18 cellular contexts compared by ENCODE assay signal in the genomic region with DNA sequence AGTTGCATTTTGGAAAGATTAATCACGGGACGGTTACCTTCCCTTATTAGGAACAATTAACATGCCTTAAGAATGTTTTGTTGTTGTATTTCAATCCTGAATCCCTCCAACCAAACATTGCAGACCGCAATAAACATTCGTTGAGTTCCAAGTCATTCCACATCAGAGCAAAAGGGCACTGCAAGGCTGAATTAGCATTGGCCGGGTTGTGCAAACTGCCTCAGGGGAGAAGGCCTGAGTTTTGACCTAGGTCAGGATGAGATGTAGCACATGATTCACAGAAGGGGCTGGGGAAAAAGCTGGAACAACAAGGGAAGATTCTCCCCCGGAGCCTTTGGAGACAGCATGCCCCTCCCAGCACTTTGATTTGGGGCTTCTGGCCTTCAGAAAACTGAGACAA.
A peak's percentile ranks its signal among the peaks of the same experiment; 100 is the strongest.
DNase-seq lines count a peak whose midpoint lies in the region; ATAC-seq lines count a peak whose summit lies in the region.
"Had no signal": no experiment of that assay in that cellular context is flagged by ENCODE, and none has a peak within 500 bp of the region (broad histone marks: within the 10 kb centered on the region; RNA-seq: fewer than 3 reads in every experiment).

No MANE protein-coding gene starts in this region.

- no peak for ATAC-seq in activated CD8-positive, alpha-beta memory T cell treated with anti-CD3 and anti-CD28 coated beads, Interleukin-2, amount 10 ng/mL, durations not matched to agents 7 days and 5 days
- no peak for ATAC-seq in GM21447 (IDR thresholded peaks at IDR 0.05; ENCODE audit: unreplicated experiment)
- ATAC-seq: CD8-positive, alpha-beta T cell; HepG2; left cardiac atrium; psoas muscle had no signal

- DNase-seq in activated CD8-positive, alpha-beta memory T cell treated with anti-CD3 and anti-CD28 coated beads, Interleukin-2, amount 10 ng/mL, durations not matched to agents 7 days and 5 days, result peak; percentile 15
- no peak for DNase-seq in activated CD8-positive, alpha-beta memory T cell treated with anti-CD3 and anti-CD28 coated beads, Interleukin-2, amount 50 U/mL, for 4 hours
- peak; percentile 91 for DNase-seq in amniotic epithelial cell (ENCODE audit: low read depth)
- DNase-seq in islet precursor cell, result peak; percentile 95
- DNase-seq in ureter (ENCODE audit: low spot score), result peak; percentile 50
- DNase-seq in NCI-H748 (lab: John Stamatoyannopoulos, UW; ENCODE audit: unreplicated experiment), result no peak
- DNase-seq in GM03348 (ENCODE audit: low spot score), result no peak
- DNase-seq: central memory CD4-positive, alpha-beta T cell; left cardiac atrium; NCI-H1048; psoas muscle; SIG-M5; stimulated activated CD4-positive, alpha-beta T cell treated with anti-CD3 and anti-CD28 coated beads, Interleukin-4, amount 100 ng/mL, for 24 hours; WERI-Rb-1 had no signal

- no peaks in the 10 kb centered on the region for H3K36me3 Mint-ChIP-seq in activated CD8-positive, alpha-beta memory T cell treated with anti-CD3 and anti-CD28 coated beads, Interleukin-2, amount 10 ng/mL, durations not matched to agents 7 days and 5 days
- H3K36me3 Mint-ChIP-seq: CD8-positive, alpha-beta T cell had no signal

- no peak overlapping the region for H3K27ac Mint-ChIP-seq in activated CD8-positive, alpha-beta memory T cell treated with anti-CD3 and anti-CD28 coated beads, Interleukin-2, amount 10 ng/mL, durations not matched to agents 7 days and 5 days
- H3K27ac Mint-ChIP-seq: activated naive CD4-positive, alpha-beta T cell treated with anti-CD3 and anti-CD28 coated beads, Interleukin-2, amount 50 U/mL, for 72 hours; CD8-positive, alpha-beta T cell had no signal

- CTCF ChIA-PET in activated CD8-positive, alpha-beta memory T cell treated with anti-CD3 and anti-CD28 coated beads, Interleukin-2, amount 10 ng/mL, durations not matched to agents 7 days and 5 days (lab: Charles Lee), result no interaction called here

- peaks cover 27% of the 10 kb centered on the region for H3K27me3 Mint-ChIP-seq in activated CD8-positive, alpha-beta memory T cell treated with anti-CD3 and anti-CD28 coated beads, Interleukin-2, amount 10 ng/mL, durations not matched to agents 7 days and 5 days

- no peak overlapping the region for H3K4me3 Mint-ChIP-seq in activated CD8-positive, alpha-beta memory T cell treated with anti-CD3 and anti-CD28 coated beads, Interleukin-2, amount 10 ng/mL, durations not matched to agents 7 days and 5 days
- H3K4me3 Mint-ChIP-seq: CD8-positive, alpha-beta T cell had no signal

- H3K9me3 Mint-ChIP-seq in activated CD8-positive, alpha-beta memory T cell treated with anti-CD3 and anti-CD28 coated beads, Interleukin-2, amount 10 ng/mL, durations not matched to agents 7 days and 5 days (ENCODE audit: low read depth), result no peaks in the 10 kb centered on the region
- H3K9me3 Mint-ChIP-seq: activated naive CD4-positive, alpha-beta T cell treated with anti-CD3 and anti-CD28 coated beads, Interleukin-2, amount 50 U/mL, for 72 hours; CD8-positive, alpha-beta T cell had no signal

- H3K4me1 Mint-ChIP-seq in activated CD8-positive, alpha-beta memory T cell treated with anti-CD3 and anti-CD28 coated beads, Interleukin-2, amount 10 ng/mL, durations not matched to agents 7 days and 5 days, result peaks cover 13% of the 10 kb centered on the region

Comparison
In these comparisons a context has a peak if more than half of its experiments do, and no peak if none do; other contexts are left out.
1. DNase-seq: peak in activated CD8-positive, alpha-beta memory T cell treated with anti-CD3 and anti-CD28 coated beads, Interleukin-2, amount 10 ng/mL, durations not matched to agents 7 days and 5 days (single experiment), amniotic epithelial cell (single experiment), islet precursor cell (single experiment) and ureter (single experiment); none in activated CD8-positive, alpha-beta memory T cell treated with anti-CD3 and anti-CD28 coated beads, Interleukin-2, amount 50 U/mL, for 4 hours (single experiment), NCI-H748 (single experiment) and GM03348 (single experiment).